ENCODE assay signal across 8 cellular contexts in the genomic region with DNA sequence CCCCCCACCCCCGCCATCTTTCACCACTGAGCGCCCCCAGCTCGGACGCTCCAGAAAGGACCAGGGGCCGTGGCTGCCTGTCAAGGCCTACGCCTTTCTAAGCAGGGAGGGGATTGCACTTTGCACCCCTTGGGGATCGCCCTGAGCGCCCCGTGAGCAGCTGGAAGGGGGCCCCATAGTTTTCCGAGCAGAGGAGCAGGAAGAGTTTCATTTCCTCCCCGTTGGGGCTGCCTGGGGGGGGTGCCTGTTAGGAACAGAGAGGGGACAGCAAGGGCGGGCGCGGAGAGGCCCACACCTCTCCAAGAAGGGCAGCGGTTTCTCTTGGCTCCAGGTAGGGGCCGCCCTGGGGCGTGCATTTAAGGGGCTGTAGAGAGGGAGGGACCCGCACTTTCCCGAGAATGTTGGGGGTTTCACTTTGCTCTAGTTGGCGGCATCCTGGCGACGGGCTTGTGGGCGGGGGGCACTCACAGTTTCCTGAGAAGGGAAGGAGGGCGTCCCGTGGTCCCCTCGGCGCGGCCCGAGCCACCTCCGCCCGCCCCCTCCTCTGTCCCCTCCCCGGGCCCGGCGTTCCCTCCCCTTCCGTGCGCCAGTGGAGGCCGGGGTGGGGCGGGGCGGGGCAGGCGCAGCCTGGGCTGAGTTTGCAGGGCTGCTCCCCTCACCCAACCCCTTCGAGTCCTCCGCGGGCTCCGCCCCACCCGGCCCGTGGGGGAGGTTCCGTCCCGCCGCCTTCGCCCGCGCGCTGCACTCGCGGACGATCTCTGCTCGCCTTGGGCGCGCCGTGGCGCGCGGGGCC.
DNase-seq lines count a peak whose midpoint lies in the region; ATAC-seq, FAIRE-seq and TF ChIP-seq lines count a peak whose summit lies in the region.

No MANE protein-coding gene starts in this region.

- ATAC-seq in HG02678 (IDR thresholded peaks at IDR 0.05; ENCODE audit: unreplicated experiment) = peak; percentile 92

- H3K27ac ChIP-seq in skin epidermis = peak overlapping the region; percentile 73 to 95 (median 88)

- peak; percentile 81 for FAIRE-seq in GM12891 (lab: Jason Lieb, UNC)
- no peak for FAIRE-seq in RCC 7860 (lab: Jason Lieb, UNC)

- TF ChIP-seq POLR2A in GM12891 (IDR thresholded peaks at IDR 0.05; ENCODE audit: low read depth, low read length) = no peak

- DNase-seq in GM12891 (ENCODE audit: insufficient read length, low spot score) (peak; percentile 92), RCC 7860 (ENCODE audit: low spot score) (peak; percentile 71), amniotic epithelial cell (ENCODE audit: low read depth) (peak; percentile 84), iPS DF 19.7 (ENCODE audit: low read depth, low spot score) (peak; percentile 74), NCI-H774 (lab: John Stamatoyannopoulos, UW) (no peak), HUDEP-2 (lab: John Stamatoyannopoulos, UW; ENCODE audit: unreplicated experiment in 76 of 76) (no peak)

- peak overlapping the region; percentile 61 to 85 (median 78) for H3K4me3 ChIP-seq in skin epidermis

TF ChIP-seq in GM12891, 5 proteins besides CTCF, POLR2A, EP300 and RAD21:
- TF ChIP-seq SPI1 (IDR thresholded peaks at IDR 0.05; ENCODE audit: low read depth, low read length) (peak; percentile 47), PAX5 (IDR thresholded peaks at IDR 0.05; ENCODE audit: insufficient read depth, low read length, severe bottlenecking) (peak; percentile 85), TAF1 (IDR thresholded peaks at IDR 0.05; ENCODE audit: low read depth, low read length) (no peak)
TF ChIP-seq in GM12891: peak in this region for 2.

Comparison
In these comparisons a context has a peak if more than half of its experiments do, and no peak if none do; other contexts are left out.
1. DNase-seq: peak in GM12891 (single experiment), RCC 7860 (single experiment), amniotic epithelial cell (single experiment) and iPS DF 19.7 (single experiment); none in NCI-H774 (single experiment) and HUDEP-2 (0 of 76).